In genomic region chr5:151671979-151672378, GRCh38 we compare ENCODE assay signal across 11 cellular contexts. TPM values are rescaled to one million over a fixed set of nuclear protein-coding genes. Genes with fewer than 3 reads are reported as not detected.
A peak's percentile ranks its signal among the peaks of the same experiment; 100 is the strongest.
DNase-seq lines count a peak whose midpoint lies in the region; ATAC-seq and TF ChIP-seq lines count a peak whose summit lies in the region.
"Had no signal": no experiment of that assay in that cellular context is flagged by ENCODE, and none has a peak within 500 bp of the region (broad histone marks: within the 10 kb centered on the region; RNA-seq: fewer than 3 reads in every experiment).

No MANE protein-coding gene starts in this region.

- H3K79me2 ChIP-seq in mesendoderm (ENCODE audit: control insufficient read depth, insufficient read depth, low read length), result peaks cover 3% of the 10 kb centered on the region

- H3K36me3 ChIP-seq in RWPE2 (ENCODE audit: low read depth), result peaks cover 93% of the 10 kb centered on the region
- peaks cover 30 to 83% (median 74%) of the 10 kb centered on the region in 4 donors for H3K36me3 ChIP-seq in esophagus muscularis mucosa
- peaks cover 54% of the 10 kb centered on the region for H3K36me3 ChIP-seq in mesendoderm (ENCODE audit: control insufficient read depth, insufficient read depth, low read length)
- peaks cover 71 to 81% (median 78%) of the 10 kb centered on the region in 3 donors for H3K36me3 ChIP-seq in tibial artery
- H3K36me3 ChIP-seq: neutrophil had no signal

- peak overlapping the region; percentile 45 for H3K56ac ChIP-seq in mesendoderm (ENCODE audit: low read length)

- H3K9ac ChIP-seq in mesendoderm (ENCODE audit: low read length), result no peak overlapping the region

- H3K27ac ChIP-seq in RWPE2 (ENCODE audit: poor library complexity, severe bottlenecking), result peak overlapping the region; percentile 27
- peak overlapping the region; percentile 79 to 86 (median 84) for H3K27ac ChIP-seq in esophagus muscularis mucosa (replicated peaks in 1 of 4)
- H3K27ac ChIP-seq in mesendoderm (ENCODE audit: low read depth, low read length), result peak overlapping the region; percentile 61
- peak overlapping the region; percentile 89 to 91 for H3K27ac ChIP-seq in tibial artery
- H3K27ac ChIP-seq: neutrophil had no signal

- no peaks in the 10 kb centered on the region for H3K9me3 ChIP-seq in RWPE2 (ENCODE audit: severe bottlenecking)
- no peaks in the 10 kb centered on the region for H3K9me3 ChIP-seq in esophagus muscularis mucosa
- H3K9me3 ChIP-seq in tibial artery, result no peaks in the 10 kb centered on the region
- H3K9me3 ChIP-seq: neutrophil had no signal

- no peaks in the 10 kb centered on the region for H3K27me3 Mint-ChIP-seq in WTC11 (ENCODE audit: low read depth)

- H3K9me3 Mint-ChIP-seq in WTC11, result no peaks in the 10 kb centered on the region
- H3K9me3 Mint-ChIP-seq: activated T-helper 2 cell treated with anti-CD3 and anti-CD28 coated beads, Interferon-gamma antibody, Interleukin-2, Interleukin-4, amounts not matched to agents 10 μg/mL and 5 μg/mL and 100 μg/mL, durations not matched to agents 14 hours and 24 hours and 36 hours had no signal

- no peak overlapping the region for H4K8ac ChIP-seq in mesendoderm (ENCODE audit: low read depth, low read length)

- DNase-seq in RWPE2 (ENCODE audit: low spot score) (no peak), esophagus muscularis mucosa (ENCODE audit: extremely low spot score) (no peak), mesendoderm (no peak), tibial artery (peak; percentile 31 to 83), posterior cingulate gyrus (no peak), NOMO-1 treated with DMSO at 0.1 percent for 48 hours (lab: John Stamatoyannopoulos, UW; ENCODE audit: unreplicated experiment) (no peak), WTC11 (ENCODE audit: low spot score) (no peak)
- no peak for DNase-seq in stimulated activated CD4-positive, alpha-beta T cell treated with anti-CD3 and anti-CD28 coated beads, Interleukin-2, amount 100 ng/mL, for 48 hours
- DNase-seq: NCI-H2171 treated with DMSO at 0.1 percent for 48 hours had no signal

- peak overlapping the region; percentile 64 for H3K18ac ChIP-seq in mesendoderm (ENCODE audit: low read length)

- peak overlapping the region; percentile 57 for H3K4ac ChIP-seq in mesendoderm (ENCODE audit: low read depth, low read length)

- peak overlapping the region; percentile 1 for H3K23ac ChIP-seq in mesendoderm (ENCODE audit: low read length)

- H3K4me1 ChIP-seq in RWPE2 (ENCODE audit: insufficient read depth, poor library complexity, severe bottlenecking) (peaks cover 22% of the 10 kb centered on the region), esophagus muscularis mucosa (peaks cover 86 to 97% (median 89%) of the 10 kb centered on the region in 4 donors), mesendoderm (ENCODE audit: control insufficient read depth, low read depth, low read length) (peaks cover 27% of the 10 kb centered on the region), tibial artery (peaks cover 13 to 100% (median 80%) of the 10 kb centered on the region in 4 donors)

- peaks cover 67% of the 10 kb centered on the region for H3K36me3 Mint-ChIP-seq in WTC11

- no peak for TF ChIP-seq POLR2A in esophagus muscularis mucosa (IDR thresholded peaks at IDR 0.05; ENCODE audit: low read depth)

- H2BK15ac ChIP-seq in mesendoderm (replicated peaks; ENCODE audit: low read depth), result peak overlapping the region; percentile 0

- H3K4me1 Mint-ChIP-seq in WTC11, result peaks cover 35% of the 10 kb centered on the region

- CTCF ChIA-PET in WTC11 (lab: Charles Lee), result interaction anchor here (1.4 to 3.2 kb wide), 2 partner anchors 13 to 69 kb away, joined by 3 to 12 read pairs; no protein-coding TSS in a partner anchor

- WGBS in esophagus muscularis mucosa, result 76% methylated on average over 5 of the region's 5 CpGs
- whole genome bisulfite sequencing in mesendoderm (ENCODE audit: extremely low coverage, insufficient coverage, low lambda C conversion rate), result no CpG with 5 or more reads among the region's 5 CpGs

- peak overlapping the region; percentile 14 for H2BK120ac ChIP-seq in mesendoderm (ENCODE audit: low read depth, low read length)

- peak overlapping the region; percentile 99 for H2AK5ac ChIP-seq in mesendoderm (ENCODE audit: low read length)

- POLR2A ChIA-PET in WTC11 (lab: Charles Lee), result no interaction called here

- H3K27me3 ChIP-seq in RWPE2 (ENCODE audit: insufficient read depth, poor library complexity, severe bottlenecking) (no peaks in the 10 kb centered on the region), esophagus muscularis mucosa (no peaks in the 10 kb centered on the region), mesendoderm (ENCODE audit: insufficient read depth, low read length, poor library complexity) (no peaks in the 10 kb centered on the region), tibial artery (no peaks in the 10 kb centered on the region)
- H3K27me3 ChIP-seq: neutrophil had no signal

- no peak overlapping the region for H4K5ac ChIP-seq in mesendoderm (ENCODE audit: low read length)

- no peak overlapping the region for H3K27ac Mint-ChIP-seq in WTC11
- H3K27ac Mint-ChIP-seq: activated T-helper 2 cell treated with anti-CD3 and anti-CD28 coated beads, Interferon-gamma antibody, Interleukin-2, Interleukin-4, amounts not matched to agents 10 μg/mL and 5 μg/mL and 100 μg/mL, durations not matched to agents 14 hours and 24 hours and 36 hours had no signal

- no peak for TF ChIP-seq EP300 in esophagus muscularis mucosa (IDR thresholded peaks at IDR 0.05)

- peaks cover 20% of the 10 kb centered on the region for H3K79me1 ChIP-seq in mesendoderm (ENCODE audit: low read length)

- peak; percentile 28; the same call in 1 of the 3 replicates for ATAC-seq in RWPE2 (ENCODE audit: low read depth)
- no peak for ATAC-seq in WTC11

- no peak overlapping the region for H3K4me3 Mint-ChIP-seq in WTC11

- H2BK5ac ChIP-seq in mesendoderm (ENCODE audit: low read length), result peak overlapping the region; percentile 44

- H3K4me3 ChIP-seq in RWPE2 (ENCODE audit: severe bottlenecking), result no peak overlapping the region
- no peak overlapping the region for H3K4me3 ChIP-seq in esophagus muscularis mucosa
- H3K4me3 ChIP-seq in mesendoderm (ENCODE audit: low read length), result no peak overlapping the region
- no peak overlapping the region for H3K4me3 ChIP-seq in tibial artery

- TF ChIP-seq CTCF in RWPE2 (IDR thresholded peaks at IDR 0.05; ENCODE audit: poor library complexity, severe bottlenecking), result no peak
- TF ChIP-seq CTCF in esophagus muscularis mucosa (IDR thresholded peaks at IDR 0.05), result no peak
- no peak for TF ChIP-seq CTCF in tibial artery (IDR thresholded peaks at IDR 0.05)
- TF ChIP-seq CTCF in WTC11 (IDR thresholded peaks at IDR 0.05), result no peak

- intact Hi-C loops in esophagus muscularis mucosa (cut with DNase I) (no loop called here), tibial artery (cut with DNase I; ENCODE audit: low total_unique reads) (no loop called here), posterior cingulate gyrus (cut with DNase I) (no loop called here)

- H3K4me2 ChIP-seq in mesendoderm (ENCODE audit: low read length), result no peak overlapping the region

TF ChIP-seq in WTC11, 78 proteins besides CTCF, POLR2A, EP300 and RAD21 (continues in another document):
- TF ChIP-seq TP53 (CRISPR knock-in tag; IDR thresholded peaks at IDR 0.05) (no peak), CBFB (CRISPR knock-in tag; IDR thresholded peaks at IDR 0.05; ENCODE audit: low read depth) (no peak), CREM (CRISPR knock-in tag; IDR thresholded peaks at IDR 0.05) (no peak), GRHL2 (CRISPR knock-in tag; IDR thresholded peaks at IDR 0.05; ENCODE audit: insufficient replicate concordance, severe bottlenecking) (no peak), ELF4 (CRISPR knock-in tag; IDR thresholded peaks at IDR 0.05; ENCODE audit: low read depth) (no peak)
- TF ChIP-seq, protein P1, sequence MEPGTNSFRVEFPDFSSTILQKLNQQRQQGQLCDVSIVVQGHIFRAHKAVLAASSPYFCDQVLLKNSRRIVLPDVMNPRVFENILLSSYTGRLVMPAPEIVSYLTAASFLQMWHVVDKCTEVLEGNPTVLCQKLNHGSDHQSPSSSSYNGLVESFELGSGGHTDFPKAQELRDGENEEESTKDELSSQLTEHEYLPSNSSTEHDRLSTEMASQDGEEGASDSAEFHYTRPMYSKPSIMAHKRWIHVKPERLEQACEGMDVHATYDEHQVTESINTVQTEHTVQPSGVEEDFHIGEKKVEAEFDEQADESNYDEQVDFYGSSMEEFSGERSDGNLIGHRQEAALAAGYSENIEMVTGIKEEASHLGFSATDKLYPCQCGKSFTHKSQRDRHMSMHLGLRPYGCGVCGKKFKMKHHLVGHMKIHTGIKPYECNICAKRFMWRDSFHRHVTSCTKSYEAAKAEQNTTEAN (CRISPR knock-in tag; IDR thresholded peaks at IDR 0.05), result no peak
- TF ChIP-seq, protein P2, sequence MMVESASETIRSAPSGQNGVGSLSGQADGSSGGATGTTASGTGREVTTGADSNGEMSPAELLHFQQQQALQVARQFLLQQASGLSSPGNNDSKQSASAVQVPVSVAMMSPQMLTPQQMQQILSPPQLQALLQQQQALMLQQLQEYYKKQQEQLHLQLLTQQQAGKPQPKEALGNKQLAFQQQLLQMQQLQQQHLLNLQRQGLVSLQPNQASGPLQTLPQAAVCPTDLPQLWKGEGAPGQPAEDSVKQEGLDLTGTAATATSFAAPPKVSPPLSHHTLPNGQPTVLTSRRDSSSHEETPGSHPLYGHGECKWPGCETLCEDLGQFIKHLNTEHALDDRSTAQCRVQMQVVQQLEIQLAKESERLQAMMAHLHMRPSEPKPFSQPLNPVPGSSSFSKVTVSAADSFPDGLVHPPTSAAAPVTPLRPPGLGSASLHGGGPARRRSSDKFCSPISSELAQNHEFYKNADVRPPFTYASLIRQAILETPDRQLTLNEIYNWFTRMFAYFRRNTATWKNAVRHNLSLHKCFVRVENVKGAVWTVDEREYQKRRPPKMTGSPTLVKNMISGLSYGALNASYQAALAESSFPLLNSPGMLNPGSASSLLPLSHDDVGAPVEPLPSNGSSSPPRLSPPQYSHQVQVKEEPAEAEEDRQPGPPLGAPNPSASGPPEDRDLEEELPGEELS (CRISPR knock-in tag; IDR thresholded peaks at IDR 0.05), result no peak
- TF ChIP-seq, protein P3, sequence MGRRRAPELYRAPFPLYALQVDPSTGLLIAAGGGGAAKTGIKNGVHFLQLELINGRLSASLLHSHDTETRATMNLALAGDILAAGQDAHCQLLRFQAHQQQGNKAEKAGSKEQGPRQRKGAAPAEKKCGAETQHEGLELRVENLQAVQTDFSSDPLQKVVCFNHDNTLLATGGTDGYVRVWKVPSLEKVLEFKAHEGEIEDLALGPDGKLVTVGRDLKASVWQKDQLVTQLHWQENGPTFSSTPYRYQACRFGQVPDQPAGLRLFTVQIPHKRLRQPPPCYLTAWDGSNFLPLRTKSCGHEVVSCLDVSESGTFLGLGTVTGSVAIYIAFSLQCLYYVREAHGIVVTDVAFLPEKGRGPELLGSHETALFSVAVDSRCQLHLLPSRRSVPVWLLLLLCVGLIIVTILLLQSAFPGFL (CRISPR knock-in tag; IDR thresholded peaks at IDR 0.05; ENCODE audit: borderline replicate concordance), result no peak

RNA-seq across cellular contexts. Expression of gene SPARC, which starts 14.7 kb away (rescaled TPM):
- total RNA-seq in esophagus muscularis mucosa, result 100 to 1,000 TPM; 269 to 875 (median 432) TPM
- polyA plus RNA-seq in mesendoderm (2013, experiment 1 of 2), result 371 TPM
- polyA plus RNA-seq in mesendoderm (2013, experiment 2 of 2), result 377 TPM
- total RNA-seq in WTC11 (2021), result 357 to 418 TPM (median 358 TPM) in 3 replicates

Comparison
In these comparisons a context has a peak if more than half of its experiments do, and no peak if none do; other contexts are left out.
1. DNase-seq: peak in tibial artery (2 of 2); none in RWPE2 (single experiment), esophagus muscularis mucosa (single experiment), mesendoderm (single experiment), posterior cingulate gyrus (0 of 10), stimulated activated CD4-positive, alpha-beta T cell treated with anti-CD3 and anti-CD28 coated beads, Interleukin-2, amount 100 ng/mL, for 48 hours (0 of 2), NOMO-1 treated with DMSO at 0.1 percent for 48 hours (single experiment) and WTC11 (single experiment).
2. H3K27ac ChIP-seq: peak in every context shown above with its lines; median percentile 90 in tibial artery; 84 in esophagus muscularis mucosa; 61 in mesendoderm; 27 in RWPE2.